In genomic region chr19:34345934-34346333, GRCh38 we compare ENCODE assay signal across 8 cellular contexts. TPM values are rescaled to one million over a fixed set of nuclear protein-coding genes. Genes with fewer than 3 reads are reported as not detected.
DNase-seq lines count a peak whose midpoint lies in the region; ATAC-seq and TF ChIP-seq lines count a peak whose summit lies in the region.

No MANE protein-coding gene starts in this region.

- DNase-seq in COLO829 (ENCODE audit: low spot score) (peak; percentile 82), HT1080 (ENCODE audit: low read depth) (peak; percentile 57), fibroblast of lung (ENCODE audit: low read depth in 2 of 2) (peak; percentile 42 to 63), nucleus accumbens (lab: John Stamatoyannopoulos, UW) (peak in 48 of 56 donors; percentile 6 to 85 (median 51)), tibial artery (peak in 1 of 2 donors; percentile 58)
- peak; percentile 85 to 86 for DNase-seq in activated T-cell treated with anti-CD3 and anti-CD28 coated beads, Interleukin-2, amount 50 U/mL, for 48 hours

- ATAC-seq in GM18867 (IDR thresholded peaks at IDR 0.05; ENCODE audit: unreplicated experiment) = no peak

- no peak overlapping the region for H3K9ac ChIP-seq in OCI-LY3 (ENCODE audit: low read length)
- H3K9ac ChIP-seq in fibroblast of lung (ENCODE audit: insufficient read depth, low read length) = no peak overlapping the region

- TF ChIP-seq CTCF in OCI-LY3 (IDR thresholded peaks at IDR 0.05; ENCODE audit: low read depth, low read length) (peak; percentile 88), fibroblast of lung (conservative IDR thresholded peaks at IDR 0.05 in 1 of 2, IDR thresholded peaks at IDR 0.05 in 1 of 2; ENCODE audit: low read depth in 1 of 2, low read length in 2 of 2) (peak; percentile 91 to 92), tibial artery (IDR thresholded peaks at IDR 0.05) (peak; percentile 56 to 63)

- H3K27ac ChIP-seq in OCI-LY3 (ENCODE audit: low read length) = no peak overlapping the region
- no peak overlapping the region for H3K27ac ChIP-seq in fibroblast of lung (ENCODE audit: insufficient read depth, low read length)
- H3K27ac ChIP-seq in tibial artery = no peak overlapping the region

- H3K4me3 ChIP-seq in OCI-LY3 (ENCODE audit: low read length) (no peak overlapping the region), fibroblast of lung (replicated peaks in 1 of 4; ENCODE audit: control extremely low read depth in 1 of 4, insufficient read depth in 1 of 4, low read depth in 3 of 4, low read length in 4 of 4) (no peak overlapping the region), tibial artery (no peak overlapping the region)

- H2AFZ ChIP-seq in OCI-LY3 (ENCODE audit: low read depth, low read length) = no peak overlapping the region
- no peak overlapping the region for H2AFZ ChIP-seq in fibroblast of lung (ENCODE audit: low read length)

- no peaks in the 10 kb centered on the region for H4K20me1 ChIP-seq in OCI-LY3 (ENCODE audit: insufficient read depth, low read length)
- no peaks in the 10 kb centered on the region for H4K20me1 ChIP-seq in fibroblast of lung (ENCODE audit: control insufficient read depth, extremely low read depth, insufficient read depth, low read length)

- H3K27me3 ChIP-seq in OCI-LY3 (ENCODE audit: low read depth, low read length) (no peaks in the 10 kb centered on the region), fibroblast of lung (ENCODE audit: control insufficient read depth, insufficient read depth, low read length) (no peaks in the 10 kb centered on the region), tibial artery (no peaks in the 10 kb centered on the region)

- H3K79me2 ChIP-seq in OCI-LY3 (ENCODE audit: low read length) (no peaks in the 10 kb centered on the region), fibroblast of lung (ENCODE audit: control insufficient read depth, insufficient read depth, low read length) (no peaks in the 10 kb centered on the region)

- H3K4me1 ChIP-seq in OCI-LY3 (ENCODE audit: low read length) (no peaks in the 10 kb centered on the region), fibroblast of lung (ENCODE audit: control insufficient read depth, extremely low read depth, insufficient read depth, low read length) (no peaks in the 10 kb centered on the region), tibial artery (no peaks in the 10 kb centered on the region)

- H3K4me2 ChIP-seq in OCI-LY3 (ENCODE audit: low read length) (no peak overlapping the region), fibroblast of lung (ENCODE audit: extremely low read depth, insufficient read depth, low read length) (no peak overlapping the region)

- H3K36me3 ChIP-seq in OCI-LY3 (replicated peaks; ENCODE audit: low read depth, low read length) (peaks cover 14% of the 10 kb centered on the region), fibroblast of lung (ENCODE audit: control insufficient read depth, insufficient read depth, low read length) (peaks cover 10% of the 10 kb centered on the region), tibial artery (peaks cover 69 to 86% (median 78%) of the 10 kb centered on the region in 3 donors)

- intact Hi-C loops in tibial artery (cut with DNase I; ENCODE audit: low total_unique reads) = no loop called here

- H3K9me3 ChIP-seq in OCI-LY3 (ENCODE audit: insufficient read depth, low read length) = no peaks in the 10 kb centered on the region
- no peaks in the 10 kb centered on the region for H3K9me3 ChIP-seq in fibroblast of lung (ENCODE audit: control insufficient read depth, insufficient read depth, low read depth, low read length)
- H3K9me3 ChIP-seq in tibial artery = peaks cover 0 to 6% (median 0%) of the 10 kb centered on the region in 3 donors

RNA-seq across cellular contexts. Expression of gene GPI, which starts 19.1 kb away (rescaled TPM):
- 156 and 180 TPM in 2 replicates for total RNA-seq in HT1080 (2014; rRNA removed; shearing (Covaris generic))
- 301 and 309 TPM in 2 replicates for polyA plus RNA-seq in HT1080 (2015; cell fraction: cytosol; rRNA removed)
- polyA plus RNA-seq in HT1080 (2015; cell fraction: nucleus; rRNA removed) = 360 and 379 TPM in 2 replicates
- total RNA-seq in fibroblast of lung = 87.6 and 112 TPM in 2 replicates
- 172 and 173 TPM in 2 replicates for polyA plus RNA-seq in fibroblast of lung
- polyA plus RNA-seq in fibroblast of lung (2012) = 273 and 285 TPM in 2 replicates
- 513 and 698 TPM in 2 replicates for polyA minus RNA-seq in fibroblast of lung (ENCODE audit: low replicate concordance)

RNA-seq across cellular contexts. Expression of gene PDCD2L, which starts 58.3 kb away (rescaled TPM):
- total RNA-seq in HT1080 (2014; rRNA removed; shearing (Covaris generic)) = 54.2 and 54.8 TPM in 2 replicates
- 35.0 and 42.9 TPM in 2 replicates for polyA plus RNA-seq in HT1080 (2015; cell fraction: cytosol; rRNA removed)
- 20.0 and 22.5 TPM in 2 replicates for polyA plus RNA-seq in HT1080 (2015; cell fraction: nucleus; rRNA removed)
- 11.6 and 12.2 TPM in 2 replicates for total RNA-seq in fibroblast of lung
- 8.9 and 14.7 TPM in 2 replicates for polyA plus RNA-seq in fibroblast of lung
- 8.3 and 10.3 TPM in 2 replicates for polyA plus RNA-seq in fibroblast of lung (2012)
- polyA minus RNA-seq in fibroblast of lung (ENCODE audit: low replicate concordance) = 13.1 and 17.0 TPM in 2 replicates
